11 cellular contexts compared by ENCODE assay signal in the genomic region with DNA sequence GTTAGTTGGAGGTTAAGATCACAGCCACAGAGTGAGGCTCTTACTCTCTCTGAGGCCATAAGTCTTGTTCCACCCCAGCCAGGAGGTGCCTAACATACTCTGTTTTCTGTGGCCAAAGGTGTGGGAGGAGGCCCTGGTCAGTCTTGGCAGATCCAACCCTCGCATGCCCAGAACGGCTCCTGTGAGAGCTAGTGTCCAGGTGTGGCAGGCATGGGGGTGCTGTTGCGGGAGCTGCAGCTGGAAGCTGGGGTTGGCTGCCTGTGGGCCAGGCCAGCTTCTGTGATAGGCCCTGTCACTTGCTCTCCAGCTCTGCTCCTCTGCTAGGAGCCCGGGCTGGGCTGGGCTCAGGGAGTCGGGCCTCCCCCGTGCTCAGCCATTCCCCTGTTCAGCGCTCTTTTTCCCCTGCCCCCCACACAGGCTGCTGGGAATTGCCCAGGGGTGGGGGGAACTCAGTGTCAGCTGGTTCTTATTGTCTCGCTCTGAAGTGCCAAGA. TPM values are rescaled to one million over a fixed set of nuclear protein-coding genes. Genes with fewer than 3 reads are reported as not detected.
DNase-seq lines count a peak whose midpoint lies in the region; ATAC-seq, FAIRE-seq and TF ChIP-seq lines count a peak whose summit lies in the region.
"Had no signal": no experiment of that assay in that cellular context is flagged by ENCODE, and none has a peak within 500 bp of the region (broad histone marks: within the 10 kb centered on the region; RNA-seq: fewer than 3 reads in every experiment).

No MANE protein-coding gene starts in this region.

- intact Hi-C loops in ovary (cut with DNase I) = loop anchor here in 3 of 4 donors (10.0 kb wide), 3 partner anchors 168 to 348 kb away; no protein-coding TSS in a partner anchor

- TF ChIP-seq POLR2A in ovary (IDR thresholded peaks at IDR 0.05) = no peak
- no peak for TF ChIP-seq POLR2A in H54 (IDR thresholded peaks at IDR 0.05; ENCODE audit: low read depth, low read length)

- H3K27me3 ChIP-seq in ACC112 (ENCODE audit: insufficient read depth, low read length) (no peaks in the 10 kb centered on the region), SK-N-SH (ENCODE audit: insufficient read depth) (no peaks in the 10 kb centered on the region), cardiac muscle cell (no peaks in the 10 kb centered on the region), ovary (no peaks in the 10 kb centered on the region)

- H3K27ac ChIP-seq in ACC112 (ENCODE audit: low read depth, low read length) = peak overlapping the region; percentile 72
- H3K27ac ChIP-seq in SK-N-SH (ENCODE audit: low read depth in 2 of 2, low read length in 1 of 2) = peak overlapping the region; percentile 2 to 84; a peak in 3 of 4 replicates
- H3K27ac ChIP-seq in cardiac muscle cell = peak overlapping the region; percentile 95
- peak overlapping the region; percentile 86 to 92 for H3K27ac ChIP-seq in ovary

- no peaks in the 10 kb centered on the region for H3K36me3 ChIP-seq in ACC112 (ENCODE audit: insufficient read depth, low read length)
- H3K36me3 ChIP-seq in SK-N-SH (replicated peaks in 1 of 2; ENCODE audit: control insufficient read depth in 1 of 2, insufficient read depth in 2 of 2, low read length in 1 of 2) = peaks cover 38% of the 10 kb centered on the region in 2 experiments
- peaks cover 16% of the 10 kb centered on the region for H3K36me3 ChIP-seq in cardiac muscle cell
- no peaks in the 10 kb centered on the region for H3K36me3 ChIP-seq in ovary

- no peak for ATAC-seq in HG03025 (IDR thresholded peaks at IDR 0.05; ENCODE audit: low FRiP score, unreplicated experiment)
- ATAC-seq: effector memory CD8-positive, alpha-beta T cell had no signal

- WGBS in SK-N-SH (ENCODE audit: low lambda C conversion rate) = 70% methylated on average over 4 of the region's 8 CpGs
- 12 to 21% (median 13%) methylated on average over 7 to 8 of the region's 8 CpGs for WGBS in ovary, 3 donors

- H3K4me3 ChIP-seq in ACC112 (ENCODE audit: low read depth, low read length) = no peak overlapping the region
- no peak overlapping the region for H3K4me3 ChIP-seq in SK-N-SH (ENCODE audit: low read depth in 2 of 2, low read length in 1 of 2)
- no peak overlapping the region for H3K4me3 ChIP-seq in cardiac muscle cell
- no peak overlapping the region for H3K4me3 ChIP-seq in ovary

- no peaks in the 10 kb centered on the region for H4K20me1 ChIP-seq in SK-N-SH (ENCODE audit: insufficient read depth)

- H3F3A ChIP-seq in SK-N-SH (replicated peaks; ENCODE audit: insufficient read depth) = peaks cover 10% of the 10 kb centered on the region

- TF ChIP-seq CTCF in SK-N-SH (IDR thresholded peaks at IDR 0.05) (no peak), cardiac muscle cell (IDR thresholded peaks at IDR 0.05; ENCODE audit: low read depth, low read length) (no peak), ovary (IDR thresholded peaks at IDR 0.05) (no peak)

- H3K4me2 ChIP-seq in SK-N-SH = peak overlapping the region; percentile 51; the same call in 1 of the 2 replicates

- DNase-seq in SK-N-SH = no peak
- DNase-seq in cardiac muscle cell (ENCODE audit: low read depth in 1 of 2, low spot score in 1 of 2) = peak in 1 of 2 donors; percentile 67
- peak; percentile 63 to 70 (median 63) for DNase-seq in ovary
- no peak for DNase-seq in H54 (ENCODE audit: insufficient read length, low spot score)
- no peak for DNase-seq in activated effector memory CD4-positive, alpha-beta T cell treated with anti-CD3 and anti-CD28 coated beads, Interleukin-2, amount 50 U/mL, for 16 hours
- DNase-seq in GM19238 (ENCODE audit: insufficient read length, low spot score) = no peak
- DNase-seq: activated CD4-positive, CD25-positive, alpha-beta regulatory T cell treated with anti-CD3 and anti-CD28 coated beads, Interleukin-2, amount 50 U/mL, for 72 hours; effector memory CD8-positive, alpha-beta T cell; NCI-H446 had no signal

- TF ChIP-seq RAD21 in SK-N-SH (IDR thresholded peaks at IDR 0.05; ENCODE audit: low read length) = no peak

- no peak for TF ChIP-seq EP300 in SK-N-SH (IDR thresholded peaks at IDR 0.05; ENCODE audit: borderline replicate concordance in 1 of 2, low read depth in 1 of 2, low read length in 1 of 2)
- no peak for TF ChIP-seq EP300 in ovary (IDR thresholded peaks at IDR 0.05)

- FAIRE-seq in H54 (lab: Jason Lieb, UNC) = no peak

- H3K79me2 ChIP-seq in ACC112 (ENCODE audit: control insufficient read depth, insufficient read depth, low read length, unreplicated experiment) = peaks cover 11% of the 10 kb centered on the region
- H3K79me2 ChIP-seq in SK-N-SH (ENCODE audit: insufficient read depth) = peaks cover 56% of the 10 kb centered on the region

- H3K4me1 ChIP-seq in ACC112 (ENCODE audit: control insufficient read depth, insufficient read depth, low read length, unreplicated experiment) (peaks cover 48% of the 10 kb centered on the region), SK-N-SH (ENCODE audit: control insufficient read depth in 1 of 2, insufficient read depth in 2 of 2, low read depth in 1 of 2, low read length in 1 of 2) (peaks cover 32 to 43% of the 10 kb centered on the region in 2 experiments; a peak in 3 of 4 replicates), cardiac muscle cell (ENCODE audit: low read depth) (peaks cover 53% of the 10 kb centered on the region), ovary (ENCODE audit: insufficient read depth) (peaks cover 43% of the 10 kb centered on the region)

- no peaks in the 10 kb centered on the region for H3K9me2 ChIP-seq in SK-N-SH

- H3K9me3 ChIP-seq in SK-N-SH (no peaks in the 10 kb centered on the region), cardiac muscle cell (ENCODE audit: low read depth) (no peaks in the 10 kb centered on the region), ovary (no peaks in the 10 kb centered on the region)

- POLR2A ChIA-PET in SK-N-SH (lab: Yijun Ruan, JAX) = no interaction called here

- CTCF ChIA-PET in SK-N-SH (lab: Yijun Ruan, JAX) = interaction anchor here (0.6 to 10.9 kb wide), 4 partner anchors 20 to 475 kb away, joined by 3 to 235 read pairs (median 98); no protein-coding TSS in a partner anchor

- no peak overlapping the region for H2AFZ ChIP-seq in ACC112 (ENCODE audit: low read length, unreplicated experiment)
- no peak overlapping the region for H2AFZ ChIP-seq in SK-N-SH (ENCODE audit: low read depth)

- peak overlapping the region; percentile 58 for H3K9ac ChIP-seq in SK-N-SH

TF ChIP-seq in SK-N-SH, 30 proteins besides CTCF, POLR2A, EP300 and RAD21 (continues in another document):
- TF ChIP-seq FOXJ3 (CRISPR knock-in tag; IDR thresholded peaks at IDR 0.05) (no peak), RXRA (IDR thresholded peaks at IDR 0.05; ENCODE audit: borderline replicate concordance, low read depth) (no peak), MXI1 (IDR thresholded peaks at IDR 0.05; ENCODE audit: low read depth, low read length) (no peak), FOXM1 (IDR thresholded peaks at IDR 0.05; ENCODE audit: low read depth) (no peak), RCOR1 (IDR thresholded peaks at IDR 0.05; ENCODE audit: low read length) (no peak), USF1 (IDR thresholded peaks at IDR 0.05; ENCODE audit: borderline replicate concordance, low read depth) (no peak), GATA2 (CRISPR knock-in tag; IDR thresholded peaks at IDR 0.05) (no peak)

RNA-seq across cellular contexts. Expression of gene IER5L, which starts 31.6 kb away (rescaled TPM):
- polyA plus RNA-seq in SK-N-SH (2012; rRNA removed) = 8.9 and 16.2 TPM in 2 replicates
- polyA plus RNA-seq in SK-N-SH (2012; cell fraction: cytosol; rRNA removed) = 6.6 and 9.6 TPM in 2 replicates
- polyA plus RNA-seq in SK-N-SH (2012; cell fraction: nucleus; rRNA removed) = 22.0 and 25.7 TPM in 2 replicates
- 51.7 and 77.4 TPM in 2 replicates for total RNA-seq in cardiac muscle cell
- polyA plus RNA-seq in cardiac muscle cell = 21.5 and 38.5 TPM in 2 replicates
- 10 to 100 TPM; 15.4 to 74.3 (median 45.0) TPM for total RNA-seq in ovary
- polyA plus RNA-seq in ovary = 10 to 100 TPM in 1 of 2 donors, 1 to 10 TPM in 1; 2.5 to 14.9 TPM

RNA-seq across cellular contexts. Expression of gene PTPA, which starts 35.3 kb away (rescaled TPM):
- polyA plus RNA-seq in SK-N-SH (2012; rRNA removed) (130 and 149 TPM in 2 replicates), cardiac muscle cell (144 and 156 TPM in 2 replicates), ovary (10 to 100 TPM; 62.9 to 97.8 TPM)
- 92.2 and 118 TPM in 2 replicates for polyA plus RNA-seq in SK-N-SH (2012; cell fraction: cytosol; rRNA removed)
- polyA plus RNA-seq in SK-N-SH (2012; cell fraction: nucleus; rRNA removed) = 127 and 164 TPM in 2 replicates
- total RNA-seq in cardiac muscle cell (197 and 257 TPM in 2 replicates), ovary (100 to 1,000 TPM in 3 of 7 donors, 10 to 100 TPM in 4; 32.1 to 107 (median 89.2) TPM)

RNA-seq across cellular contexts. Expression of gene CRAT, which starts 35.9 kb away (rescaled TPM):
- polyA plus RNA-seq in SK-N-SH (2012; rRNA removed) (29.7 and 44.5 TPM in 2 replicates), cardiac muscle cell (80.6 and 85.2 TPM in 2 replicates), ovary (10 to 100 TPM; 28.7 to 29.9 TPM)
- 20.8 and 32.9 TPM in 2 replicates for polyA plus RNA-seq in SK-N-SH (2012; cell fraction: cytosol; rRNA removed)
- 59.3 and 67.2 TPM in 2 replicates for polyA plus RNA-seq in SK-N-SH (2012; cell fraction: nucleus; rRNA removed)
- total RNA-seq in cardiac muscle cell (81.6 and 92.8 TPM in 2 replicates), ovary (10 to 100 TPM; 23.0 to 42.7 (median 39.1) TPM)

Comparison
In these comparisons a context has a peak if more than half of its experiments do, and no peak if none do; other contexts are left out.
1. H3K27ac ChIP-seq: peak in every context shown above with its lines; median percentile 95 in cardiac muscle cell; 89 in ovary; 72 in ACC112; 43 in SK-N-SH.
2. DNase-seq: peak in ovary (5 of 5); none in SK-N-SH (single experiment), H54 (single experiment), activated effector memory CD4-positive, alpha-beta T cell treated with anti-CD3 and anti-CD28 coated beads, Interleukin-2, amount 50 U/mL, for 16 hours (single experiment) and GM19238 (single experiment).